ENCODE assay signal across 8 cellular contexts in genomic region chr18:31101148-31102019, GRCh38. TPM values are rescaled to one million over a fixed set of nuclear protein-coding genes. Genes with fewer than 3 reads are reported as not detected.
DNase-seq lines count a peak whose midpoint lies in the region; ATAC-seq, FAIRE-seq and TF ChIP-seq lines count a peak whose summit lies in the region.

No MANE protein-coding gene starts in this region.

- H3K4me1 ChIP-seq in K562 (replicated peaks in 1 of 2; ENCODE audit: control insufficient read depth in 2 of 2, insufficient read depth in 2 of 2, low read length in 2 of 2) (peaks cover 14 to 28% of the 10 kb centered on the region in 2 experiments), kidney (ENCODE audit: control insufficient read depth in 1 of 2, insufficient read depth in 1 of 2, low read depth in 1 of 2, low read length in 2 of 2) (peaks cover 5% of the 10 kb centered on the region in 2 donors), spleen (peaks cover 0 to 25% (median 0%) of the 10 kb centered on the region in 6 donors)

- CTCF ChIA-PET in K562 (lab: Yijun Ruan, JAX; ENCODE audit: low intra/inter-chr PET ratio): no interaction called here

- no peaks in the 10 kb centered on the region for H3K9me1 ChIP-seq in K562 (ENCODE audit: control insufficient read depth, insufficient read depth, low read length)

- 0% methylated on average over 43 of the region's 74 CpGs for WGBS in K562 (ENCODE audit: insufficient coverage, low coverage, missing lambda C conversion rate)
- 1 to 9% (median 2%) methylated on average over 54 to 74 of the region's 74 CpGs for WGBS in spleen, 5 donors

- peak overlapping the region; percentile 27 for H3K4me3 ChIP-seq in MG63
- H3K4me3 ChIP-seq in K562: peak overlapping the region; percentile 72
- H3K4me3 ChIP-seq in kidney (ENCODE audit: low read length in 2 of 2): peak overlapping the region; percentile 59 to 71
- H3K4me3 ChIP-seq in spleen: peak overlapping the region; percentile 27 to 72 (median 44)

- TF ChIP-seq POLR2A in K562 (conservative IDR thresholded peaks at IDR 0.05) (peak; percentile 77), spleen (IDR thresholded peaks at IDR 0.05) (no peak), GM12892 (IDR thresholded peaks at IDR 0.05; ENCODE audit: low read depth, low read length) (no peak)

- H3K9me3 ChIP-seq in MG63: no peaks in the 10 kb centered on the region
- no peaks in the 10 kb centered on the region for H3K9me3 ChIP-seq in K562 (replicated peaks; ENCODE audit: control insufficient read depth, insufficient read depth, low read depth, low read length)
- no peaks in the 10 kb centered on the region for H3K9me3 ChIP-seq in kidney (ENCODE audit: control insufficient read depth in 1 of 2, low read length in 2 of 2)
- peaks cover 0 to 8% (median 0%) of the 10 kb centered on the region in 8 donors for H3K9me3 ChIP-seq in spleen

- POLR2A ChIA-PET in K562 (lab: Yijun Ruan, JAX): interaction anchor here (0.6 to 1.8 kb wide), 4 partner anchors 13 to 572 kb away, joined by 3 to 7 read pairs (median 4); no protein-coding TSS in a partner anchor

- H3K9ac ChIP-seq in K562 (ENCODE audit: insufficient read depth in 1 of 2, low read depth in 2 of 2, low read length in 2 of 2) (peak overlapping the region; percentile 69 to 94), kidney (ENCODE audit: low read length in 2 of 2) (peak overlapping the region in 1 of 2 donors; percentile 75)

- intact Hi-C loops in K562 (cut with micrococcal nuclease) (loop anchor here (2.0 to 10.0 kb wide), 3 partner anchors 96 to 993 kb away; partner anchors contain the start of genes DSG2 and RNF138), kidney (cut with DNase I) (no loop called here), spleen (cut with DNase I; ENCODE audit: low total_unique reads) (no loop called here)

- peaks cover 38% of the 10 kb centered on the region for H3K79me2 ChIP-seq in K562 (ENCODE audit: control insufficient read depth, insufficient read depth, low read length)

- peaks cover 24% of the 10 kb centered on the region for H3K27me3 ChIP-seq in MG63
- no peaks in the 10 kb centered on the region for H3K27me3 ChIP-seq in K562 (ENCODE audit: control insufficient read depth in 2 of 2, insufficient read depth in 2 of 2, low read length in 2 of 2)
- H3K27me3 ChIP-seq in spleen (replicated peaks in 1 of 7): peaks cover 0 to 51% (median 17%) of the 10 kb centered on the region in 7 donors

- no TSS peak for BruUV-seq in K562 (replicated peaks; lab: Mats Ljungman, UMichigan)

- H2AFZ ChIP-seq in K562 (ENCODE audit: low read depth, low read length): peak overlapping the region; percentile 82

- in situ Hi-C loops in Caki2 (cut with HindIII; ENCODE audit: low pct_unique_long_range_greater_than_20kb, low sequenced_read_pairs): no loop called here
- in situ Hi-C loops in K562 (cut with MboI): no loop called here

- no peak for FAIRE-seq in K562 (lab: Jason Lieb, UNC)
- FAIRE-seq in kidney (lab: Jason Lieb, UNC): no peak
- no peak for FAIRE-seq in GM12892 (lab: Jason Lieb, UNC)

- H4K20me1 ChIP-seq in K562 (replicated peaks; ENCODE audit: control insufficient read depth, insufficient read depth, low read length): no peaks in the 10 kb centered on the region

- no peaks in the 10 kb centered on the region for H3K36me3 ChIP-seq in MG63
- H3K36me3 ChIP-seq in K562 (ENCODE audit: control insufficient read depth, insufficient read depth, low read length): no peaks in the 10 kb centered on the region
- H3K36me3 ChIP-seq in kidney (ENCODE audit: control insufficient read depth in 1 of 2, insufficient read depth in 2 of 2, low read length in 2 of 2): no peaks in the 10 kb centered on the region
- no peaks in the 10 kb centered on the region for H3K36me3 ChIP-seq in spleen

- TF ChIP-seq CTCF in K562 (IDR thresholded peaks at IDR 0.05 in 2 of 3, conservative IDR thresholded peaks at IDR 0.05 in 1 of 3; ENCODE audit: insufficient read depth in 2 of 3, low read depth in 1 of 3, low read length in 3 of 3) (peak in 2 of 3 experiments; percentile 16 to 33; a peak in 2 of 6 replicates), kidney (IDR thresholded peaks at IDR 0.05; ENCODE audit: borderline replicate concordance, extremely low read depth, insufficient read depth) (no peak), spleen (IDR thresholded peaks at IDR 0.05 in 8 of 11, conservative IDR thresholded peaks at IDR 0.05 in 3 of 11) (no peak)

- TF ChIP-seq EP300 in K562 (IDR thresholded peaks at IDR 0.05; ENCODE audit: low read length): peak; percentile 51; the same call in 1 of the 2 replicates

- peak; percentile 32 for DNase-seq in Caki2 (ENCODE audit: low read depth)
- peak; percentile 38 for DNase-seq in MG63
- DNase-seq in K562 (ENCODE audit: extremely low read depth in 1 of 4, low spot score in 3 of 4): peak; percentile 54 to 87 (median 70)
- DNase-seq in kidney: peak; percentile 89
- DNase-seq in spleen: peak; percentile 91
- DNase-seq in RKO (ENCODE audit: low spot score): no peak
- no peak for DNase-seq in GM12892 (ENCODE audit: insufficient read length)

- H3K27ac ChIP-seq in K562 (ENCODE audit: extremely low read depth, low read depth, low read length) (peak overlapping the region; percentile 78), kidney (ENCODE audit: low read depth in 2 of 2, low read length in 2 of 2) (peak overlapping the region; percentile 62 to 87), spleen (peak overlapping the region in 7 of 8 donors; percentile 23 to 90 (median 68))

- no peak for TF ChIP-seq RAD21 in K562 (CRISPR knock-in tag; conservative IDR thresholded peaks at IDR 0.05 in 1 of 2, IDR thresholded peaks at IDR 0.05 in 1 of 2)

- ATAC-seq in K562: peak; percentile 74
- no peak for ATAC-seq in GM19452 (IDR thresholded peaks at IDR 0.05; ENCODE audit: unreplicated experiment)

- peak overlapping the region; percentile 78 for H3K4me2 ChIP-seq in K562 (ENCODE audit: insufficient read depth, low read length)

TF ChIP-seq in K562, 482 proteins besides CTCF, POLR2A, EP300 and RAD21 (continues in another document):
- TF ChIP-seq NFIC (IDR thresholded peaks at IDR 0.05) (peak; percentile 32; the same call in 1 of the 2 replicates), ERF (CRISPR knock-in tag; IDR thresholded peaks at IDR 0.05) (peak; percentile 25; the same call in 1 of the 2 replicates), PHF20 (IDR thresholded peaks at IDR 0.05; ENCODE audit: partially characterized antibody) (peak; percentile 25), POLR2AphosphoS5 (IDR thresholded peaks at IDR 0.05; ENCODE audit: control insufficient read depth, insufficient read depth, low read depth, low read length) (peak; percentile 81)

RNA-seq across cellular contexts. Expression of gene DSC2, which starts 0.8 kb away (rescaled TPM):
- 0.81 and 5.4 TPM in 2 replicates for total RNA-seq in Caki2 (2014; rRNA removed; shearing (Covaris generic); ENCODE audit: low replicate concordance)
- not detected in 2 replicates for total RNA-seq in MG63 (2014; rRNA removed; shearing (Covaris generic); ENCODE audit: low replicate concordance)
- 3.4 and 8.5 TPM in 2 replicates for total RNA-seq in K562 (2011; cell fraction: chromatin; rRNA removed; ENCODE audit: low replicate concordance)
- 3.5 and 4.7 TPM in 2 replicates for total RNA-seq in K562 (2011; cell fraction: nucleolus; rRNA removed)
- total RNA-seq in K562 (2011; cell fraction: nucleoplasm; rRNA removed): 7.4 and 9.4 TPM in 2 replicates
- total RNA-seq in K562 (2014; rRNA removed): 4.4 and 5.4 TPM in 2 replicates
- 14.2 and 14.9 TPM in 2 replicates for total RNA-seq in K562 (2014; rRNA removed; fragmentation: Illumina TruSeq; extraction: Trizol)
- total RNA-seq in K562 (2015; rRNA removed; fragmentation: Illumina TruSeq; extraction: Trizol): 14.7 and 15.3 TPM in 2 replicates
- 11.6 and 11.8 TPM in 2 replicates for total RNA-seq in K562 (2021)
- 3.8 and 4.5 TPM in 2 replicates for polyA plus RNA-seq in K562 (2011; rRNA removed)
- polyA plus RNA-seq in K562 (2011; cell fraction: cytosol; rRNA removed): 1.3 and 2.4 TPM in 2 replicates
- 2.3 and 3.6 TPM in 2 replicates for polyA plus RNA-seq in K562 (2011; cell fraction: nucleus; rRNA removed)
- 7.3 and 10.1 TPM in 2 replicates for polyA plus RNA-seq in K562 (2012)
- 8.3 and 9.5 TPM in 2 replicates for polyA plus RNA-seq in K562 (2014; fragmentation: Illumina TruSeq; extraction: Trizol)
- polyA plus RNA-seq in K562 (2014; fragmentation: Nextera tagmentation; extraction: Ambion mirVana): 1 to 10 TPM; 5.0 to 6.4 TPM
- 3.8 and 4.7 TPM in 2 replicates for polyA plus RNA-seq in K562 (2014; rRNA removed)
- 20.5 and 22.3 TPM in 2 replicates for polyA minus RNA-seq in K562 (2011; rRNA and poly(A)+ RNA removed)
- 8.1 and 9.2 TPM in 2 replicates for polyA minus RNA-seq in K562 (2011; cell fraction: cytosol; rRNA and poly(A)+ RNA removed)
- 2.3 and 5.7 TPM in 2 replicates for polyA minus RNA-seq in K562 (2011; cell fraction: nucleus; rRNA and poly(A)+ RNA removed)
- total RNA-seq in kidney: 19.8 TPM
- polyA plus RNA-seq in kidney (ENCODE audit: insufficient read depth, low read depth, low replicate concordance): 4.1 TPM
- total RNA-seq in spleen: 10 to 100 TPM in 6 of 7 donors, 1 to 10 TPM in 1; 8.5 to 18.7 (median 14.6) TPM
- 1 to 10 TPM in 1 of 3 donors, under 1 TPM in 2; 0.90 to 1.2 (median 0.91) TPM for polyA plus RNA-seq in spleen
- 0.64 TPM for polyA plus RNA-seq in GM12892 (2012; ENCODE audit: missing spikeins)

RNA-seq across cellular contexts. Expression of gene DSC3, which starts 58.8 kb away (rescaled TPM):
- total RNA-seq in Caki2 (2014; rRNA removed; shearing (Covaris generic); ENCODE audit: low replicate concordance): not detected in 2 replicates
- not detected in 2 replicates for total RNA-seq in MG63 (2014; rRNA removed; shearing (Covaris generic); ENCODE audit: low replicate concordance)
- 0.05 and 0.16 TPM in 2 replicates for total RNA-seq in K562 (2011; cell fraction: chromatin; rRNA removed; ENCODE audit: low replicate concordance)
- total RNA-seq in K562 (2011; cell fraction: nucleolus; rRNA removed): not detected in 2 replicates
- not detected in 2 replicates for total RNA-seq in K562 (2011; cell fraction: nucleoplasm; rRNA removed)
- total RNA-seq in K562 (2014; rRNA removed) (0.04 and 0.09 TPM in 2 replicates), K562 (2014; rRNA removed; fragmentation: Illumina TruSeq; extraction: Trizol) (0.07 and 0.10 TPM in 2 replicates), K562 (2015; rRNA removed; fragmentation: Illumina TruSeq; extraction: Trizol) (0.04 and 0.07 TPM in 2 replicates), K562 (2021) (0.07 and 0.40 TPM in 2 replicates), kidney (not detected), spleen (under 1 TPM in 1 of 7 donors, not detected in 6; 0.14 TPM)
- polyA plus RNA-seq in K562 (2011; rRNA removed) (0.01 TPM in 1 of 2 replicates, not detected in the other), K562 (2014; fragmentation: Illumina TruSeq; extraction: Trizol) (0.06 and 0.24 TPM in 2 replicates), K562 (2014; fragmentation: Nextera tagmentation; extraction: Ambion mirVana) (under 1 TPM; 0.03 to 0.11 TPM), K562 (2014; rRNA removed) (0.05 and 0.08 TPM in 2 replicates), kidney (ENCODE audit: insufficient read depth, low read depth, low replicate concordance) (not detected), spleen (under 1 TPM; 0.03 to 0.09 (median 0.05) TPM)
- polyA plus RNA-seq in K562 (2011; cell fraction: cytosol; rRNA removed): 0.01 TPM in 1 of 2 replicates, not detected in the other
- polyA plus RNA-seq in K562 (2011; cell fraction: nucleus; rRNA removed): not detected in 2 replicates
- 0.12 and 0.29 TPM in 2 replicates for polyA plus RNA-seq in K562 (2012)
- polyA minus RNA-seq in K562 (2011; rRNA and poly(A)+ RNA removed): 0.03 TPM in 1 of 2 replicates, not detected in the other
- polyA minus RNA-seq in K562 (2011; cell fraction: cytosol; rRNA and poly(A)+ RNA removed): not detected in 2 replicates
- not detected in 2 replicates for polyA minus RNA-seq in K562 (2011; cell fraction: nucleus; rRNA and poly(A)+ RNA removed)
- 0.47 TPM for polyA plus RNA-seq in GM12892 (2012; ENCODE audit: missing spikeins)

Comparison
In these comparisons a context has a peak if more than half of its experiments do, and no peak if none do; other contexts are left out.
1. DNase-seq: peak in Caki2 (single experiment), MG63 (single experiment), K562 (4 of 4), kidney (single experiment) and spleen (single experiment); none in RKO (single experiment) and GM12892 (single experiment).
2. CTCF ChIP-seq: peak in K562 (2 of 3); none in kidney (single experiment) and spleen (0 of 11).
3. Peak in every context shown above with its lines, with median percentiles within 50 percentile points of each other: H3K4me3 ChIP-seq and H3K27ac ChIP-seq.